In the genomic region with DNA sequence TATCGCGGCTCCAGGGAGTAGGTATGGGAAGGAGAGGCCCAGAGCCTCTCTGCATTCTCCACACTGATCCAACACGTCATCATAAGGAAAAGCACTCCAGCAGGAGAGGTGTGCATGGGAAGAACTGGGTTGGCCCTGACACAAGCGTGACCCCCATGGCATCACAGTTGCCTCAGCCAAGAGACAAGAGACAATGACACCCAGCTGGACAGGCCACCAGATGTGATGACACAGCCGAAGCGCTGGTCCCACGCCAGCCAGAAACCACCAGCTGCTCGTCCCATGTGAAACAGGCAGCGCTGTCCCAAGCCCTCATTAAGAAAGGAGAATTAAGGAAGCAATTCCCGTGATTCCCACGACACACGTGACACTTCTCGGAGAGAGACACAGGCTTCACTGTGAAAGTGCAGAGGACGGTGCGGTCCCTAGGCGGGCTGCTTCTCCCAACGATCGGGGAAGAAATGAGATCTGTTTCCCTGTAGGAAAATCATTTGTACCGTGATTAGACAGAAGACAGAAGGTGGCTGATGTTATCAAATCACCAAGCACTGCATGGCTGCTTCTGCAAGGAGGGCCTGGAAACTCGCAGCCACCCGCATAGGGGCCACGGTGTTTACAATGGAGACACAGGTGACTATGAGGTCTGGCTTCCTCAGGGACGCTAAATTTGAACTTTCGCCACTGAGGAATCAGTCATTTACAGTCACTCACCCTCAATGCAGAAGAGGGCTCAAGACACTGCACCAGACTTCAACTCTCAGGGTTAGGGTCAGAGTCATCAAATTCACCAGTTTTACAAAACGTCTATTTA, we compare ENCODE assay signal across 1 cellular context.
TF ChIP-seq lines count a peak whose summit lies in the region.

No MANE protein-coding gene starts in this region.

TF ChIP-seq in IMR-90, 13 proteins besides CTCF, POLR2A, EP300 and RAD21:
- TF ChIP-seq, protein P1, sequence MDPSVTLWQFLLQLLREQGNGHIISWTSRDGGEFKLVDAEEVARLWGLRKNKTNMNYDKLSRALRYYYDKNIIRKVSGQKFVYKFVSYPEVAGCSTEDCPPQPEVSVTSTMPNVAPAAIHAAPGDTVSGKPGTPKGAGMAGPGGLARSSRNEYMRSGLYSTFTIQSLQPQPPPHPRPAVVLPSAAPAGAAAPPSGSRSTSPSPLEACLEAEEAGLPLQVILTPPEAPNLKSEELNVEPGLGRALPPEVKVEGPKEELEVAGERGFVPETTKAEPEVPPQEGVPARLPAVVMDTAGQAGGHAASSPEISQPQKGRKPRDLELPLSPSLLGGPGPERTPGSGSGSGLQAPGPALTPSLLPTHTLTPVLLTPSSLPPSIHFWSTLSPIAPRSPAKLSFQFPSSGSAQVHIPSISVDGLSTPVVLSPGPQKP (IDR thresholded peaks at IDR 0.05; ENCODE audit: borderline replicate concordance, low read depth, low read length): no peak
- TF ChIP-seq CEBPB (IDR thresholded peaks at IDR 0.05; ENCODE audit: low read depth, low read length) (no peak), MAFK (IDR thresholded peaks at IDR 0.05; ENCODE audit: low read depth, low read length) (no peak), MXI1 (IDR thresholded peaks at IDR 0.05; ENCODE audit: borderline replicate concordance, low read depth, low read length) (no peak), BHLHE40 (IDR thresholded peaks at IDR 0.05; ENCODE audit: low read depth, low read length) (no peak; the same call in 1 of the 2 replicates)
- TF ChIP-seq, protein P2, sequence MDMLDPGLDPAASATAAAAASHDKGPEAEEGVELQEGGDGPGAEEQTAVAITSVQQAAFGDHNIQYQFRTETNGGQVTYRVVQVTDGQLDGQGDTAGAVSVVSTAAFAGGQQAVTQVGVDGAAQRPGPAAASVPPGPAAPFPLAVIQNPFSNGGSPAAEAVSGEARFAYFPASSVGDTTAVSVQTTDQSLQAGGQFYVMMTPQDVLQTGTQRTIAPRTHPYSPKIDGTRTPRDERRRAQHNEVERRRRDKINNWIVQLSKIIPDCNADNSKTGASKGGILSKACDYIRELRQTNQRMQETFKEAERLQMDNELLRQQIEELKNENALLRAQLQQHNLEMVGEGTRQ (IDR thresholded peaks at IDR 0.05; ENCODE audit: low read depth, low read length): no peak
